9 cellular contexts compared by ENCODE assay signal in genomic region chrX:24081661-24082154, GRCh38. TPM values are rescaled to one million over a fixed set of nuclear protein-coding genes. Genes with fewer than 3 reads are reported as not detected.
DNase-seq lines count a peak whose midpoint lies in the region; ATAC-seq, FAIRE-seq and TF ChIP-seq lines count a peak whose summit lies in the region.
"Had no signal": no experiment of that assay in that cellular context is flagged by ENCODE, and none has a peak within 500 bp of the region (broad histone marks: within the 10 kb centered on the region; RNA-seq: fewer than 3 reads in every experiment).

No MANE protein-coding gene starts in this region.

- peaks cover 12% of the 10 kb centered on the region for H3K36me3 Mint-ChIP-seq in progenitor cell of endocrine pancreas (ENCODE audit: insufficient read depth)

- peak; percentile 49 for ATAC-seq in HG02763 (IDR thresholded peaks at IDR 0.05; ENCODE audit: unreplicated experiment)

- DNase-seq in NCI-H748 treated with DMSO at 0.1 percent for 48 hours (lab: John Stamatoyannopoulos, UW) (peak; percentile 20), activated T-cell treated with anti-CD3 and anti-CD28 coated beads for 24 hours (ENCODE audit: low read depth) (peak; percentile 17), fibroblast of peridontal ligament (ENCODE audit: extremely low read depth) (peak; percentile 71), progenitor cell of endocrine pancreas (ENCODE audit: low spot score, unreplicated experiment) (no peak), cortex of kidney (lab: John Stamatoyannopoulos, UW) (no peak), DMS79 treated with DMSO at 0.1 percent for 48 hours (lab: John Stamatoyannopoulos, UW) (no peak)

- TF ChIP-seq CTCF in progenitor cell of endocrine pancreas (IDR thresholded peaks at IDR 0.05; ENCODE audit: unreplicated experiment) = peak; percentile 51

- H3K4me1 Mint-ChIP-seq in progenitor cell of endocrine pancreas (ENCODE audit: low read depth) = peaks cover 1% of the 10 kb centered on the region

- peak; percentile 97 for FAIRE-seq in G401.6 (lab: Jason Lieb, UNC)

- no peak overlapping the region for H3K27ac Mint-ChIP-seq in progenitor cell of endocrine pancreas
- H3K27ac Mint-ChIP-seq: dendritic cell treated with granulocyte-macrophage colony-stimulating factor and Interleukin-4, amounts not matched to agents 40 ng/mL and 50 ng/mL, for 4 days had no signal

- H3K27me3 Mint-ChIP-seq in progenitor cell of endocrine pancreas = no peaks in the 10 kb centered on the region
- H3K27me3 Mint-ChIP-seq: dendritic cell treated with granulocyte-macrophage colony-stimulating factor and Interleukin-4, amounts not matched to agents 40 ng/mL and 50 ng/mL, for 4 days had no signal

- no peak overlapping the region for H3K4me3 Mint-ChIP-seq in progenitor cell of endocrine pancreas (ENCODE audit: low read depth)
- H3K4me3 Mint-ChIP-seq: dendritic cell treated with granulocyte-macrophage colony-stimulating factor and Interleukin-4, amounts not matched to agents 40 ng/mL and 50 ng/mL, for 4 days had no signal

- H3K9me3 Mint-ChIP-seq in progenitor cell of endocrine pancreas (ENCODE audit: low read depth) = no peaks in the 10 kb centered on the region
- H3K9me3 Mint-ChIP-seq: dendritic cell treated with granulocyte-macrophage colony-stimulating factor and Interleukin-4, amounts not matched to agents 40 ng/mL and 50 ng/mL, for 4 days had no signal

RNA-seq across cellular contexts. Expression of gene EIF2S3, which starts 27.0 kb away (rescaled TPM):
- total RNA-seq in progenitor cell of endocrine pancreas = 473 and 501 TPM in 2 replicates

RNA-seq across cellular contexts. Expression of gene KLHL15, which starts 54.7 kb away (rescaled TPM):
- 16.0 and 16.2 TPM in 2 replicates for total RNA-seq in progenitor cell of endocrine pancreas

Comparison
In these comparisons a context has a peak if more than half of its experiments do, and no peak if none do; other contexts are left out.
1. DNase-seq: peak in NCI-H748 treated with DMSO at 0.1 percent for 48 hours (single experiment), activated T-cell treated with anti-CD3 and anti-CD28 coated beads for 24 hours (single experiment) and fibroblast of peridontal ligament (single experiment); none in progenitor cell of endocrine pancreas (single experiment), cortex of kidney (single experiment) and DMS79 treated with DMSO at 0.1 percent for 48 hours (single experiment).